ENCODE assay signal across 8 cellular contexts in the genomic region with DNA sequence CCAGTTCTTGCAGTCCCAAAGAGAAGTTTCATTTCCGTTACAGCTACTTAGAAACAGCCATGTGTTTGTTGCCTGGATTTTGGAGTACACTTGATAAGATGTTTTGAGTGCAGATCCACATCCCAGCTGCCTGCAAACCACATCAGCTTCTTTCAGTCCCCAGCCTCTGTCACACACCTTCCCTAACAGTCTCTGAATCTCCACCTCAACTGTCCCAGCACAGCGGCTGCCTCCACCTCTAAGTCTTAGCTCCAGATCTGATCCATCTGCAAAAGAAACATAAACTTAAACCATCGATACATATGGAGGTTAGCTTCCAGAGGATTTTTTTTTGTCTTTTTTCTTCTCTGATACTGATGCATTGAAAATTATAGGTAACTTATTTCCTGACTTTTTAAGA. TPM values are rescaled to one million over a fixed set of nuclear protein-coding genes. Genes with fewer than 3 reads are reported as not detected.
"Had no signal": no experiment of that assay in that cellular context is flagged by ENCODE, and none has a peak within 500 bp of the region (broad histone marks: within the 10 kb centered on the region; RNA-seq: fewer than 3 reads in every experiment).

No MANE protein-coding gene starts in this region.

- H2AFZ ChIP-seq: GM23248 had no signal

- H3K27ac ChIP-seq: GM23248 had no signal

- H3K4me3 ChIP-seq: GM23248, K562 had no signal

- ATAC-seq: K562 had no signal

- H3K27ac Mint-ChIP-seq: H9 had no signal

- FAIRE-seq: H1, H54, K562 had no signal

- H3K9ac ChIP-seq: GM23248 had no signal

- H3K4me3 Mint-ChIP-seq: H9 had no signal

- DNase-seq: GM23248, H9, HCEC 1CT, IMR-90 had no signal

RNA-seq across cellular contexts. Expression of gene CD163, which starts 8.4 kb away (rescaled TPM):
- total RNA-seq: GM23248, H1, HT1080, IMR-90 had no signal
- polyA plus RNA-seq: GM23248, IMR-90, K562 had no signal
